ENCODE assay signal across 22 cellular contexts in genomic region chr9:27407491-27407890, GRCh38.
A peak's percentile ranks its signal among the peaks of the same experiment; 100 is the strongest.
DNase-seq lines count a peak whose midpoint lies in the region; ATAC-seq, FAIRE-seq and TF ChIP-seq lines count a peak whose summit lies in the region.
"Had no signal": no experiment of that assay in that cellular context is flagged by ENCODE, and none has a peak within 500 bp of the region (broad histone marks: within the 10 kb centered on the region; RNA-seq: fewer than 3 reads in every experiment).

No MANE protein-coding gene starts in this region.

- no peaks in the 10 kb centered on the region for H3K27me3 ChIP-seq in layer of hippocampus (ENCODE audit: control insufficient read depth, insufficient read depth, low read length)
- H3K27me3 ChIP-seq in spleen (replicated peaks in 1 of 7), result no peaks in the 10 kb centered on the region
- H3K27me3 ChIP-seq: gastrocnemius medialis, MG63, SJSA1 had no signal

- TF ChIP-seq CTCF in spleen (IDR thresholded peaks at IDR 0.05 in 8 of 11, conservative IDR thresholded peaks at IDR 0.05 in 3 of 11), result no peak

- peak; percentile 64 for FAIRE-seq in H54 (lab: Jason Lieb, UNC)
- FAIRE-seq: bronchial epithelial cell had no signal

- 29 to 68% (median 52%) methylated on average over 1 of the region's 1 CpG for WGBS in spleen, 5 donors

- TF ChIP-seq POLR2A in H54 (IDR thresholded peaks at IDR 0.05; ENCODE audit: low read depth, low read length) (no peak), spleen (IDR thresholded peaks at IDR 0.05) (no peak)

- intact Hi-C loops in spleen (cut with DNase I; ENCODE audit: low total_unique reads), result no loop called here

- H3K4me3 ChIP-seq in spleen, result no peak overlapping the region
- H3K4me3 ChIP-seq: gastrocnemius medialis, MG63, psoas muscle, SJSA1 had no signal

- H3K4me1 ChIP-seq in spleen, result peaks cover 0 to 32% (median 11%) of the 10 kb centered on the region in 6 donors
- H3K4me1 ChIP-seq: SJSA1 had no signal

- H3K27ac ChIP-seq in layer of hippocampus (ENCODE audit: low read depth, low read length), result peak overlapping the region; percentile 64
- H3K27ac ChIP-seq in spleen, result peak overlapping the region in 5 of 8 donors; percentile 7 to 69 (median 47)
- H3K27ac ChIP-seq: gastrocnemius medialis, HL-60, psoas muscle, SJSA1 had no signal

- DNase-seq in H54 (ENCODE audit: insufficient read length, low spot score) (no peak), spleen (no peak), NCI-H2029 (lab: John Stamatoyannopoulos, UW) (no peak)
- DNase-seq: activated CD4-positive, alpha-beta T cell treated with anti-CD3 and anti-CD28 coated beads, Interleukin-2, amount 50 U/mL, for 4 hours; activated effector memory CD4-positive, alpha-beta T cell treated with anti-CD3 and anti-CD28 coated beads, Interleukin-2, amount 50 U/mL, for 16 hours; CD4-positive, alpha-beta memory T cell; DMS153; gastrocnemius medialis; GF-D8; left cardiac atrium; NCI-H146; NCI-H82; psoas muscle; T-helper 17 cell had no signal

- H3K9me3 ChIP-seq in spleen, result no peaks in the 10 kb centered on the region
- H3K9me3 ChIP-seq: gastrocnemius medialis, MG63, psoas muscle, SJSA1 had no signal

- peak; percentile 36 for ATAC-seq in SK-N-SH treated with all-trans-retinoic acid at 6 μM for 48 hours
- ATAC-seq in esophagus mucosa, result no peak
- ATAC-seq in HG03439 (IDR thresholded peaks at IDR 0.05; ENCODE audit: unreplicated experiment), result no peak
- ATAC-seq: gastrocnemius medialis, psoas muscle, T-helper 17 cell had no signal

- no peaks in the 10 kb centered on the region for H3K36me3 ChIP-seq in spleen
- H3K36me3 ChIP-seq: gastrocnemius medialis, MG63, SJSA1 had no signal

TF ChIP-seq in SK-N-SH treated with all-trans-retinoic acid at 6 μM for 48 hours, 23 proteins besides CTCF, POLR2A, EP300 and RAD21:
- TF ChIP-seq, protein P1, sequence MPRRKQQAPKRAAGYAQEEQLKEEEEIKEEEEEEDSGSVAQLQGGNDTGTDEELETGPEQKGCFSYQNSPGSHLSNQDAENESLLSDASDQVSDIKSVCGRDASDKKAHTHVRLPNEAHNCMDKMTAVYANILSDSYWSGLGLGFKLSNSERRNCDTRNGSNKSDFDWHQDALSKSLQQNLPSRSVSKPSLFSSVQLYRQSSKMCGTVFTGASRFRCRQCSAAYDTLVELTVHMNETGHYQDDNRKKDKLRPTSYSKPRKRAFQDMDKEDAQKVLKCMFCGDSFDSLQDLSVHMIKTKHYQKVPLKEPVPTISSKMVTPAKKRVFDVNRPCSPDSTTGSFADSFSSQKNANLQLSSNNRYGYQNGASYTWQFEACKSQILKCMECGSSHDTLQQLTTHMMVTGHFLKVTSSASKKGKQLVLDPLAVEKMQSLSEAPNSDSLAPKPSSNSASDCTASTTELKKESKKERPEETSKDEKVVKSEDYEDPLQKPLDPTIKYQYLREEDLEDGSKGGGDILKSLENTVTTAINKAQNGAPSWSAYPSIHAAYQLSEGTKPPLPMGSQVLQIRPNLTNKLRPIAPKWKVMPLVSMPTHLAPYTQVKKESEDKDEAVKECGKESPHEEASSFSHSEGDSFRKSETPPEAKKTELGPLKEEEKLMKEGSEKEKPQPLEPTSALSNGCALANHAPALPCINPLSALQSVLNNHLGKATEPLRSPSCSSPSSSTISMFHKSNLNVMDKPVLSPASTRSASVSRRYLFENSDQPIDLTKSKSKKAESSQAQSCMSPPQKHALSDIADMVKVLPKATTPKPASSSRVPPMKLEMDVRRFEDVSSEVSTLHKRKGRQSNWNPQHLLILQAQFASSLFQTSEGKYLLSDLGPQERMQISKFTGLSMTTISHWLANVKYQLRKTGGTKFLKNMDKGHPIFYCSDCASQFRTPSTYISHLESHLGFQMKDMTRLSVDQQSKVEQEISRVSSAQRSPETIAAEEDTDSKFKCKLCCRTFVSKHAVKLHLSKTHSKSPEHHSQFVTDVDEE (CRISPR knock-in tag; IDR thresholded peaks at IDR 0.05), result no peak
- no peak for TF ChIP-seq POU6F1 (CRISPR knock-in tag; IDR thresholded peaks at IDR 0.05; ENCODE audit: borderline replicate concordance, low read depth)
- TF ChIP-seq ZFP30 (CRISPR knock-in tag; IDR thresholded peaks at IDR 0.05), result no peak
- TF ChIP-seq RARB (CRISPR knock-in tag; IDR thresholded peaks at IDR 0.05), result no peak
- TF ChIP-seq, protein P2, sequence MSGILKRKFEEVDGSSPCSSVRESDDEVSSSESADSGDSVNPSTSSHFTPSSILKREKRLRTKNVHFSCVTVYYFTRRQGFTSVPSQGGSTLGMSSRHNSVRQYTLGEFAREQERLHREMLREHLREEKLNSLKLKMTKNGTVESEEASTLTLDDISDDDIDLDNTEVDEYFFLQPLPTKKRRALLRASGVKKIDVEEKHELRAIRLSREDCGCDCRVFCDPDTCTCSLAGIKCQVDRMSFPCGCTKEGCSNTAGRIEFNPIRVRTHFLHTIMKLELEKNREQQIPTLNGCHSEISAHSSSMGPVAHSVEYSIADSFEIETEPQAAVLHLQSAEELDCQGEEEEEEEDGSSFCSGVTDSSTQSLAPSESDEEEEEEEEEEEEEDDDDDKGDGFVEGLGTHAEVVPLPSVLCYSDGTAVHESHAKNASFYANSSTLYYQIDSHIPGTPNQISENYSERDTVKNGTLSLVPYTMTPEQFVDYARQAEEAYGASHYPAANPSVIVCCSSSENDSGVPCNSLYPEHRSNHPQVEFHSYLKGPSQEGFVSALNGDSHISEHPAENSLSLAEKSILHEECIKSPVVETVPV (CRISPR knock-in tag; IDR thresholded peaks at IDR 0.05), result no peak
- TF ChIP-seq TOX (CRISPR knock-in tag; IDR thresholded peaks at IDR 0.05; ENCODE audit: borderline replicate concordance), result no peak
- TF ChIP-seq CSDC2 (CRISPR knock-in tag; IDR thresholded peaks at IDR 0.05), result no peak
- TF ChIP-seq ZFP3 (CRISPR knock-in tag; IDR thresholded peaks at IDR 0.05), result no peak
- no peak for TF ChIP-seq ARNTL (CRISPR knock-in tag; IDR thresholded peaks at IDR 0.05; ENCODE audit: borderline replicate concordance, low read depth)
- TF ChIP-seq TCF4 (CRISPR knock-in tag; IDR thresholded peaks at IDR 0.05; ENCODE audit: borderline replicate concordance), result no peak
- TF ChIP-seq ISL1 (CRISPR knock-in tag; IDR thresholded peaks at IDR 0.05), result no peak
- TF ChIP-seq, protein P3, sequence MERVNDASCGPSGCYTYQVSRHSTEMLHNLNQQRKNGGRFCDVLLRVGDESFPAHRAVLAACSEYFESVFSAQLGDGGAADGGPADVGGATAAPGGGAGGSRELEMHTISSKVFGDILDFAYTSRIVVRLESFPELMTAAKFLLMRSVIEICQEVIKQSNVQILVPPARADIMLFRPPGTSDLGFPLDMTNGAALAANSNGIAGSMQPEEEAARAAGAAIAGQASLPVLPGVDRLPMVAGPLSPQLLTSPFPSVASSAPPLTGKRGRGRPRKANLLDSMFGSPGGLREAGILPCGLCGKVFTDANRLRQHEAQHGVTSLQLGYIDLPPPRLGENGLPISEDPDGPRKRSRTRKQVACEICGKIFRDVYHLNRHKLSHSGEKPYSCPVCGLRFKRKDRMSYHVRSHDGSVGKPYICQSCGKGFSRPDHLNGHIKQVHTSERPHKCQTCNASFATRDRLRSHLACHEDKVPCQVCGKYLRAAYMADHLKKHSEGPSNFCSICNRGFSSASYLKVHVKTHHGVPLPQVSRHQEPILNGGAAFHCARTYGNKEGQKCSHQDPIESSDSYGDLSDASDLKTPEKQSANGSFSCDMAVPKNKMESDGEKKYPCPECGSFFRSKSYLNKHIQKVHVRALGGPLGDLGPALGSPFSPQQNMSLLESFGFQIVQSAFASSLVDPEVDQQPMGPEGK (CRISPR knock-in tag; IDR thresholded peaks at IDR 0.05; ENCODE audit: borderline replicate concordance), result no peak
- TF ChIP-seq GLIS3 (CRISPR knock-in tag; IDR thresholded peaks at IDR 0.05), result no peak
- no peak for TF ChIP-seq PPARA (CRISPR knock-in tag; IDR thresholded peaks at IDR 0.05; ENCODE audit: borderline replicate concordance)
- no peak for TF ChIP-seq SNAI2 (CRISPR knock-in tag; IDR thresholded peaks at IDR 0.05)
- no peak for TF ChIP-seq BACH2 (CRISPR knock-in tag; IDR thresholded peaks at IDR 0.05; ENCODE audit: borderline replicate concordance)
- TF ChIP-seq ZNF8 (CRISPR knock-in tag; IDR thresholded peaks at IDR 0.05), result no peak
- TF ChIP-seq OSR1 (CRISPR knock-in tag; IDR thresholded peaks at IDR 0.05), result no peak
- TF ChIP-seq ZNF70 (CRISPR knock-in tag; IDR thresholded peaks at IDR 0.05), result no peak
